In the genomic region with DNA sequence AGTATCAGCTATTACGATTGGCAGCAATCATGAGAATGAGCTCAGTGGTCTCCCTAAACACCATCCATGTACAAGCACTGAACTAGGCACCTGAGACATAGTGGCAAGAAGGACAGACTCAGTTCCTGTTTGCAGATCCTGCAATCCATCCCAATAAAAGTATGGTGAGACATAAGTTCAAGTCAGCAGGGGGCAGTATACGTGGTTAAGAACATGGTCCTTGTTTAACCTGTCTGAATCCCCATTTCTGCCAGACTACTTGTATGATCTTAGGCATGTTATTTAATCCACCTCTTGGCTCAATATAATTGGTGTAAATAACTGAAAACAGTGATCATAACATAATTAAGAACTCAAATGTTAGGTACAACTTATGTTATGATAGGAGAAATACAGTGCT, we compare ENCODE assay signal across 9 cellular contexts. TPM values are rescaled to one million over a fixed set of nuclear protein-coding genes. Genes with fewer than 3 reads are reported as not detected.
DNase-seq lines count a peak whose midpoint lies in the region; ATAC-seq and TF ChIP-seq lines count a peak whose summit lies in the region.
"Had no signal": no experiment of that assay in that cellular context is flagged by ENCODE, and none has a peak within 500 bp of the region (broad histone marks: within the 10 kb centered on the region; RNA-seq: fewer than 3 reads in every experiment).

No MANE protein-coding gene starts in this region.

- no TSS peak for BruUV-seq in Calu3 (replicated peaks; lab: Mats Ljungman, UMichigan)

- intact Hi-C loops in Calu3 (cut with micrococcal nuclease; ENCODE audit: unreplicated experiment) = no loop called here

- CTCF ChIA-PET in Calu3 (lab: Charles Lee) = no interaction called here

- TF ChIP-seq CTCF in Calu3 (IDR thresholded peaks at IDR 0.05; ENCODE audit: unreplicated experiment) = no peak
- no peak for TF ChIP-seq CTCF in nephron progenitor cell (IDR thresholded peaks at IDR 0.05)

- H3K27me3 Mint-ChIP-seq in Calu3 (ENCODE audit: unreplicated experiment) (no peaks in the 10 kb centered on the region), nephron progenitor cell (ENCODE audit: low read depth, poor library complexity) (no peaks in the 10 kb centered on the region)
- H3K27me3 Mint-ChIP-seq: central memory CD8-positive, alpha-beta T cell had no signal

- H3K9me3 Mint-ChIP-seq in Calu3 (ENCODE audit: low read depth, unreplicated experiment) (no peaks in the 10 kb centered on the region), nephron progenitor cell (peaks cover 38% of the 10 kb centered on the region)

- H3K36me3 Mint-ChIP-seq in Calu3 (ENCODE audit: insufficient read depth, unreplicated experiment) = peaks cover 8% of the 10 kb centered on the region
- H3K36me3 Mint-ChIP-seq in nephron progenitor cell (ENCODE audit: low read depth) = peaks cover 67% of the 10 kb centered on the region

- H3K4me1 Mint-ChIP-seq in Calu3 (ENCODE audit: low read depth, unreplicated experiment) (no peaks in the 10 kb centered on the region), nephron progenitor cell (no peaks in the 10 kb centered on the region)
- H3K4me1 Mint-ChIP-seq: central memory CD8-positive, alpha-beta T cell had no signal

- H3K27ac Mint-ChIP-seq in Calu3 (ENCODE audit: unreplicated experiment) (no peak overlapping the region), nephron progenitor cell (no peak overlapping the region)

- no peak overlapping the region for H3K4me3 Mint-ChIP-seq in Calu3 (ENCODE audit: low read depth, unreplicated experiment)
- H3K4me3 Mint-ChIP-seq in nephron progenitor cell = no peak overlapping the region
- H3K4me3 Mint-ChIP-seq: central memory CD8-positive, alpha-beta T cell had no signal

- no peak for ATAC-seq in GM19467 (IDR thresholded peaks at IDR 0.05; ENCODE audit: unreplicated experiment)

- DNase-seq in Calu3 = peak; percentile 23
- DNase-seq in HCEC 1CT = peak; percentile 35
- peak; percentile 8 for DNase-seq in SKM-1 (lab: John Stamatoyannopoulos, UW; ENCODE audit: unreplicated experiment)
- DNase-seq in iPS DF 4.7 (ENCODE audit: extremely low read depth, low spot score) = peak; percentile 33
- DNase-seq in nephron progenitor cell = no peak
- no peak for DNase-seq in GOT3 (lab: John Stamatoyannopoulos, UW)
- DNase-seq in SW480 (ENCODE audit: low spot score) = no peak

RNA-seq across cellular contexts. Expression of a gene that starts 33.2 kb away (rescaled TPM):
- 78.1 and 82.5 TPM in 2 replicates for total RNA-seq in Calu3 (2022)

RNA-seq across cellular contexts. Expression of a gene that starts 56.9 kb away (rescaled TPM):
- 13.8 and 15.0 TPM in 2 replicates for total RNA-seq in Calu3 (2022)

Comparison
In these comparisons a context has a peak if more than half of its experiments do, and no peak if none do; other contexts are left out.
1. DNase-seq: peak in Calu3 (single experiment), HCEC 1CT (single experiment), SKM-1 (single experiment) and iPS DF 4.7 (single experiment); none in nephron progenitor cell (single experiment), GOT3 (single experiment) and SW480 (single experiment).